In the genomic region with DNA sequence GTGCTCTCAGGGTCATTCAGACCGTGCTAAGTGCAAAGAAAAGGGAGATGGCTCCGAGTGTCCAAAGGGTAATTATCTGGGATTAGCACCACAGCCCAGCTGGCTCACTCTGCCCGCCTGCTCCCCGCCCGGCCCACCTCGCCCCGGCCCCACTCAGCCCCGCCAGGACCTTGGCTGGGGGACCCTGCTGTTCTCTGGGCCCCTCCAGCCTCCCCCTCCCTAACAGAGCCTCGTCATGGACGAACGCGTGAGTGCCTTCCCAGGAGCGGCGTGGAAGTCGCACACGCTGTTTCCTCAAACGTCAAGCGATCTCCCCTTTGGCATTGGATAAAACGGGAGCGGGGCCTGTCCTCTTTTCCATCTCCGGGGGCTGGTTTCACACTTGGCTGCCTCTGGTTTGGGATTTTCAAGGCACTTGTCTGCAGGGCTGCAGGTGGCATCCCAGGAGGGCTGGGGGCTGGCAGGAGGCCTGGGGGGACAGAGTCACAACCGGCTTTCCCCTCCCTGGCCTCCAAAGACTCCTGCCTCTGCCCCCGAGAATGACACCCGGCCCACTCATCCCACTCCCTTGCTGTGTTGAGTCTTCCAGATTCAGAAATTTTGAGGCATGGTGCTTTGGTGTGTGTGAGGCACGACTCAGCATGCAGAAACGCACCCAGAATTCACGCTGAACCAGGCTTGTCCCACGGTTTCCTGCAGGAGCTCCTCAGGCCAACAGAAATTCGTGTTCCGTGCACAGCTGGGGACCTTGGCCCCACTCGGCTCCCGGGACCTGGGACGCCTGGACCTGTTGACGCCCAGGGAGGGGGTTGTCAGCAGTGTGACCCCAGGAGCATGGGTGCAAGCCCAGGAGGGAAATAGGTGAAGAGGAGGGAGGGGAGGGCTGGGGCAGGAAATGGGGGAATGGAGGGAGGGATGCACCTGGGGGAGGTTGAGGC, we compare ENCODE assay signal across 25 cellular contexts.
DNase-seq lines count a peak whose midpoint lies in the region; ATAC-seq and TF ChIP-seq lines count a peak whose summit lies in the region.
"Had no signal": no experiment of that assay in that cellular context is flagged by ENCODE, and none has a peak within 500 bp of the region (broad histone marks: within the 10 kb centered on the region; RNA-seq: fewer than 3 reads in every experiment).

No MANE protein-coding gene starts in this region.

- no peak overlapping the region for H2AFZ ChIP-seq in SK-N-SH (ENCODE audit: low read depth)

- intact Hi-C loops in posterior vena cava (cut with DNase I): loop anchor here in 1 of 2 donors (10.0 kb wide), 1 partner anchor 65 kb away; no protein-coding TSS in a partner anchor

- WGBS in SK-N-SH (ENCODE audit: low lambda C conversion rate): 40% methylated on average over 33 of the region's 34 CpGs

- no peak overlapping the region for H3K9ac ChIP-seq in SK-N-SH

- H3K9me3 ChIP-seq in SK-N-SH: no peaks in the 10 kb centered on the region
- H3K9me3 ChIP-seq: adrenal gland, transverse colon had no signal

- H3K4me2 ChIP-seq in SK-N-SH: no peak overlapping the region

- no peak for TF ChIP-seq RAD21 in SK-N-SH (IDR thresholded peaks at IDR 0.05; ENCODE audit: low read length)

- DNase-seq in SK-N-SH (peak; percentile 37), H7 (peak; percentile 57), epithelial cell of esophagus (ENCODE audit: low read depth) (peak; percentile 10), posterior vena cava (ENCODE audit: low spot score) (peak; percentile 67), dedifferentiated amniotic fluid mesenchymal stem cell (ENCODE audit: extremely low spot score) (no peak), COLO829 (ENCODE audit: low spot score) (no peak), NCI-H1092 treated with DMSO at 0.1 percent for 48 hours (lab: John Stamatoyannopoulos, UW) (no peak)
- DNase-seq: activated CD8-positive, alpha-beta T cell treated with anti-CD3 and anti-CD28 coated beads for 36 hours; activated gamma-delta T cell; brain microvascular endothelial cell; DMS53; effector CD4-positive, alpha-beta T cell; erythroblast; foreskin fibroblast; GF-D8; KG1; midbrain; NCI-H146; NCI-H2171; NCI-H526 treated with DMSO at 0.1 percent for 48 hours; stimulated activated CD8-positive, alpha-beta memory T cell treated with anti-CD3 and anti-CD28 coated beads, Interleukin-4, amount 100 ng/mL, for 48 hours; transverse colon had no signal

- peaks cover 51% of the 10 kb centered on the region for H3K27me3 ChIP-seq in SK-N-SH (ENCODE audit: insufficient read depth)
- no peaks in the 10 kb centered on the region for H3K27me3 ChIP-seq in H7 (ENCODE audit: control insufficient read depth, insufficient read depth, low read length)

- POLR2A ChIA-PET in SK-N-SH (lab: Yijun Ruan, JAX): no interaction called here

- ATAC-seq in SK-N-SH treated with all-trans-retinoic acid at 6 μM for 48 hours: no peak
- ATAC-seq: activated CD8-positive, alpha-beta T cell treated with anti-CD3 and anti-CD28 coated beads for 36 hours; left lobe of liver had no signal

- CTCF ChIA-PET in SK-N-SH (lab: Yijun Ruan, JAX): no interaction called here

- no peaks in the 10 kb centered on the region for H3K9me2 ChIP-seq in SK-N-SH

- no peaks in the 10 kb centered on the region for H3K79me2 ChIP-seq in SK-N-SH (ENCODE audit: insufficient read depth)

- H3K4me1 ChIP-seq in SK-N-SH (ENCODE audit: control insufficient read depth in 1 of 2, insufficient read depth in 2 of 2, low read depth in 1 of 2, low read length in 1 of 2): no peaks in the 10 kb centered on the region
- H3K4me1 ChIP-seq: adrenal gland, transverse colon had no signal

- TF ChIP-seq CTCF in SK-N-SH (IDR thresholded peaks at IDR 0.05) (no peak), epithelial cell of esophagus (IDR thresholded peaks at IDR 0.05; ENCODE audit: insufficient read depth, low read depth, low read length, missing control alignments) (no peak)

- H3K36me3 ChIP-seq in SK-N-SH (replicated peaks in 1 of 2; ENCODE audit: control insufficient read depth in 1 of 2, insufficient read depth in 2 of 2, low read length in 1 of 2) (no peaks in the 10 kb centered on the region), H7 (replicated peaks; ENCODE audit: control insufficient read depth, insufficient read depth, low read length) (no peaks in the 10 kb centered on the region)
- H3K36me3 ChIP-seq: adrenal gland, brain microvascular endothelial cell, transverse colon had no signal

- H3K4me3 ChIP-seq in SK-N-SH (ENCODE audit: low read depth in 2 of 2, low read length in 1 of 2) (no peak overlapping the region), H7 (ENCODE audit: insufficient read depth, low read depth, low read length) (no peak overlapping the region), epithelial cell of esophagus (ENCODE audit: low read length) (no peak overlapping the region)
- H3K4me3 ChIP-seq: adrenal gland, transverse colon had no signal

- H4K20me1 ChIP-seq in SK-N-SH (ENCODE audit: insufficient read depth): no peaks in the 10 kb centered on the region

- H3K27ac ChIP-seq in SK-N-SH (ENCODE audit: low read depth in 2 of 2, low read length in 1 of 2): no peak overlapping the region
- H3K27ac ChIP-seq: adrenal gland, brain microvascular endothelial cell, transverse colon had no signal

- no peaks in the 10 kb centered on the region for H3F3A ChIP-seq in SK-N-SH (replicated peaks; ENCODE audit: insufficient read depth)

- TF ChIP-seq EP300 in SK-N-SH (IDR thresholded peaks at IDR 0.05; ENCODE audit: borderline replicate concordance in 1 of 2, low read depth in 1 of 2, low read length in 1 of 2): no peak

TF ChIP-seq in SK-N-SH, 30 proteins besides CTCF, POLR2A, EP300 and RAD21:
- no peak for TF ChIP-seq RFX5 (IDR thresholded peaks at IDR 0.05; ENCODE audit: low read length)
- TF ChIP-seq USF2 (IDR thresholded peaks at IDR 0.05; ENCODE audit: borderline replicate concordance, low read depth, low read length): no peak
- no peak for TF ChIP-seq GABPA (IDR thresholded peaks at IDR 0.05; ENCODE audit: low read depth)
- no peak for TF ChIP-seq EZH2phosphoT487 (IDR thresholded peaks at IDR 0.05; ENCODE audit: borderline replicate concordance, low read depth)
- TF ChIP-seq NRF1 (IDR thresholded peaks at IDR 0.05; ENCODE audit: low read depth, low read length): no peak
- TF ChIP-seq USF1 (IDR thresholded peaks at IDR 0.05; ENCODE audit: borderline replicate concordance, low read depth): no peak
- TF ChIP-seq CHD2 (IDR thresholded peaks at IDR 0.05; ENCODE audit: low read length, partially characterized antibody): no peak

TF ChIP-seq in SK-N-SH treated with all-trans-retinoic acid at 6 μM for 48 hours, 23 proteins besides CTCF, POLR2A, EP300 and RAD21:
- TF ChIP-seq ZNF70 (CRISPR knock-in tag; IDR thresholded peaks at IDR 0.05) (no peak), BACH2 (CRISPR knock-in tag; IDR thresholded peaks at IDR 0.05; ENCODE audit: borderline replicate concordance) (no peak)
- TF ChIP-seq, protein P1, sequence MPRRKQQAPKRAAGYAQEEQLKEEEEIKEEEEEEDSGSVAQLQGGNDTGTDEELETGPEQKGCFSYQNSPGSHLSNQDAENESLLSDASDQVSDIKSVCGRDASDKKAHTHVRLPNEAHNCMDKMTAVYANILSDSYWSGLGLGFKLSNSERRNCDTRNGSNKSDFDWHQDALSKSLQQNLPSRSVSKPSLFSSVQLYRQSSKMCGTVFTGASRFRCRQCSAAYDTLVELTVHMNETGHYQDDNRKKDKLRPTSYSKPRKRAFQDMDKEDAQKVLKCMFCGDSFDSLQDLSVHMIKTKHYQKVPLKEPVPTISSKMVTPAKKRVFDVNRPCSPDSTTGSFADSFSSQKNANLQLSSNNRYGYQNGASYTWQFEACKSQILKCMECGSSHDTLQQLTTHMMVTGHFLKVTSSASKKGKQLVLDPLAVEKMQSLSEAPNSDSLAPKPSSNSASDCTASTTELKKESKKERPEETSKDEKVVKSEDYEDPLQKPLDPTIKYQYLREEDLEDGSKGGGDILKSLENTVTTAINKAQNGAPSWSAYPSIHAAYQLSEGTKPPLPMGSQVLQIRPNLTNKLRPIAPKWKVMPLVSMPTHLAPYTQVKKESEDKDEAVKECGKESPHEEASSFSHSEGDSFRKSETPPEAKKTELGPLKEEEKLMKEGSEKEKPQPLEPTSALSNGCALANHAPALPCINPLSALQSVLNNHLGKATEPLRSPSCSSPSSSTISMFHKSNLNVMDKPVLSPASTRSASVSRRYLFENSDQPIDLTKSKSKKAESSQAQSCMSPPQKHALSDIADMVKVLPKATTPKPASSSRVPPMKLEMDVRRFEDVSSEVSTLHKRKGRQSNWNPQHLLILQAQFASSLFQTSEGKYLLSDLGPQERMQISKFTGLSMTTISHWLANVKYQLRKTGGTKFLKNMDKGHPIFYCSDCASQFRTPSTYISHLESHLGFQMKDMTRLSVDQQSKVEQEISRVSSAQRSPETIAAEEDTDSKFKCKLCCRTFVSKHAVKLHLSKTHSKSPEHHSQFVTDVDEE (CRISPR knock-in tag; IDR thresholded peaks at IDR 0.05): no peak
TF ChIP-seq in SK-N-SH treated with all-trans-retinoic acid at 6 μM for 48 hours: peak in this region for 0.

Comparison
In these comparisons a context has a peak if more than half of its experiments do, and no peak if none do; other contexts are left out.
1. DNase-seq: peak in SK-N-SH (single experiment), H7 (single experiment), epithelial cell of esophagus (single experiment) and posterior vena cava (single experiment); none in dedifferentiated amniotic fluid mesenchymal stem cell (single experiment), COLO829 (single experiment) and NCI-H1092 treated with DMSO at 0.1 percent for 48 hours (single experiment).